In genomic region chr1:21766210-21766609, GRCh38 we compare ENCODE assay signal across 23 cellular contexts. TPM values are rescaled to one million over a fixed set of nuclear protein-coding genes. Genes with fewer than 3 reads are reported as not detected.
DNase-seq lines count a peak whose midpoint lies in the region; ATAC-seq and TF ChIP-seq lines count a peak whose summit lies in the region.
"Had no signal": no experiment of that assay in that cellular context is flagged by ENCODE, and none has a peak within 500 bp of the region (broad histone marks: within the 10 kb centered on the region; RNA-seq: fewer than 3 reads in every experiment).

No MANE protein-coding gene starts in this region.

- DNase-seq in activated CD4-positive, alpha-beta T cell treated with anti-CD3 and anti-CD28 coated beads, Interleukin-2, amount 10 ng/mL, durations not matched to agents 24 days and 14 days = no peak
- DNase-seq in activated CD4-positive, alpha-beta T cell treated with anti-CD3 and anti-CD28 coated beads for 1 hour = no peak
- peak; percentile 26 for DNase-seq in GM10248 (ENCODE audit: extremely low spot score)
- no peak for DNase-seq in activated T-cell treated with anti-CD3 and anti-CD28 coated beads, Interleukin-2, amount 50 U/mL, for 72 hours
- DNase-seq in natural killer cell treated with Interleukin-12 subunit alpha and Interleukin-12 subunit beta and Interleukin-15 and Interleukin-18, amount 100 ng/mL, for 72 hours (ENCODE audit: low spot score) = no peak
- no peak for DNase-seq in AG08395 (ENCODE audit: low spot score)
- DNase-seq: activated naive CD4-positive, alpha-beta T cell treated with Interleukin-2 at 50 U/mL for 16 hours; GM23248; MV-4-11; NCI-H187; NCI-H226; retina; SIG-M5; spleen; stimulated activated CD4-positive, alpha-beta T cell treated with anti-CD3 and anti-CD28 coated beads, Interleukin-4, amount 100 ng/mL, for 24 hours; T-helper 1 cell had no signal

- POLR2A ChIA-PET in GM10248 (lab: Yijun Ruan, JAX) = interaction anchor here (1.0 kb wide), 1 partner anchor 15 kb away, joined by 4 read pairs; no protein-coding TSS in a partner anchor

- H3K27me3 Mint-ChIP-seq in activated CD4-positive, alpha-beta T cell treated with anti-CD3 and anti-CD28 coated beads, Interleukin-2, amount 10 ng/mL, durations not matched to agents 24 days and 14 days = no peaks in the 10 kb centered on the region
- H3K27me3 Mint-ChIP-seq in activated T-cell treated with anti-CD3 and anti-CD28 coated beads, Interleukin-2, amount 50 U/mL, for 72 hours (ENCODE audit: low read depth) = no peaks in the 10 kb centered on the region
- H3K27me3 Mint-ChIP-seq in natural killer cell treated with Interleukin-12 subunit alpha and Interleukin-12 subunit beta and Interleukin-15 and Interleukin-18, amount 100 ng/mL, for 72 hours = no peaks in the 10 kb centered on the region

- peaks cover 38% of the 10 kb centered on the region for H3K4me1 Mint-ChIP-seq in activated CD4-positive, alpha-beta T cell treated with anti-CD3 and anti-CD28 coated beads, Interleukin-2, amount 10 ng/mL, durations not matched to agents 24 days and 14 days
- H3K4me1 Mint-ChIP-seq in activated T-cell treated with anti-CD3 and anti-CD28 coated beads, Interleukin-2, amount 50 U/mL, for 72 hours (ENCODE audit: low read depth) = peaks cover 81% of the 10 kb centered on the region
- H3K4me1 Mint-ChIP-seq in natural killer cell treated with Interleukin-12 subunit alpha and Interleukin-12 subunit beta and Interleukin-15 and Interleukin-18, amount 100 ng/mL, for 72 hours (ENCODE audit: low read depth in 2 of 2) = peaks cover 45 to 60% of the 10 kb centered on the region in 2 donors

- peak overlapping the region; percentile 63 for H3K27ac Mint-ChIP-seq in activated CD4-positive, alpha-beta T cell treated with anti-CD3 and anti-CD28 coated beads, Interleukin-2, amount 10 ng/mL, durations not matched to agents 24 days and 14 days
- H3K27ac Mint-ChIP-seq in activated T-cell treated with anti-CD3 and anti-CD28 coated beads, Interleukin-2, amount 50 U/mL, for 72 hours = peak overlapping the region; percentile 89
- H3K27ac Mint-ChIP-seq in natural killer cell treated with Interleukin-12 subunit alpha and Interleukin-12 subunit beta and Interleukin-15 and Interleukin-18, amount 100 ng/mL, for 72 hours = peak overlapping the region; percentile 7 to 70

- H3K9me3 Mint-ChIP-seq in activated CD4-positive, alpha-beta T cell treated with anti-CD3 and anti-CD28 coated beads, Interleukin-2, amount 10 ng/mL, durations not matched to agents 24 days and 14 days = no peaks in the 10 kb centered on the region
- H3K9me3 Mint-ChIP-seq in activated T-cell treated with anti-CD3 and anti-CD28 coated beads, Interleukin-2, amount 50 U/mL, for 72 hours = no peaks in the 10 kb centered on the region
- H3K9me3 Mint-ChIP-seq in natural killer cell treated with Interleukin-12 subunit alpha and Interleukin-12 subunit beta and Interleukin-15 and Interleukin-18, amount 100 ng/mL, for 72 hours = peaks cover 4% of the 10 kb centered on the region

- H3K36me3 Mint-ChIP-seq in activated CD4-positive, alpha-beta T cell treated with anti-CD3 and anti-CD28 coated beads, Interleukin-2, amount 10 ng/mL, durations not matched to agents 24 days and 14 days (ENCODE audit: low read depth) = peaks cover 13% of the 10 kb centered on the region
- peaks cover 6 to 8% of the 10 kb centered on the region in 2 donors for H3K36me3 Mint-ChIP-seq in activated T-cell treated with anti-CD3 and anti-CD28 coated beads, Interleukin-2, amount 50 U/mL, for 72 hours (ENCODE audit: insufficient read depth in 2 of 2)
- peaks cover 5% of the 10 kb centered on the region for H3K36me3 Mint-ChIP-seq in natural killer cell treated with Interleukin-12 subunit alpha and Interleukin-12 subunit beta and Interleukin-15 and Interleukin-18, amount 100 ng/mL, for 72 hours

- no peak for TF ChIP-seq CTCF in GM10248 (IDR thresholded peaks at IDR 0.05; ENCODE audit: control extremely low read depth, extremely low read depth, low read depth, missing control alignments)

- H3K4me3 Mint-ChIP-seq in activated CD4-positive, alpha-beta T cell treated with anti-CD3 and anti-CD28 coated beads, Interleukin-2, amount 10 ng/mL, durations not matched to agents 24 days and 14 days = no peak overlapping the region
- peak overlapping the region; percentile 32 to 76 for H3K4me3 Mint-ChIP-seq in activated T-cell treated with anti-CD3 and anti-CD28 coated beads, Interleukin-2, amount 50 U/mL, for 72 hours
- no peak overlapping the region for H3K4me3 Mint-ChIP-seq in natural killer cell treated with Interleukin-12 subunit alpha and Interleukin-12 subunit beta and Interleukin-15 and Interleukin-18, amount 100 ng/mL, for 72 hours

- ATAC-seq in activated T-cell treated with anti-CD3 and anti-CD28 coated beads, Interleukin-2, amount 50 U/mL, for 72 hours (replicated peaks in 1 of 2) = peak; percentile 79 to 81
- ATAC-seq in natural killer cell treated with Interleukin-12 subunit alpha and Interleukin-12 subunit beta and Interleukin-15 and Interleukin-18, amount 100 ng/mL, for 72 hours = no peak
- ATAC-seq in GM19395 (IDR thresholded peaks at IDR 0.05; ENCODE audit: unreplicated experiment) (no peak), GM21737 (IDR thresholded peaks at IDR 0.05; ENCODE audit: unreplicated experiment) (no peak)

- CTCF ChIA-PET in GM10248 (lab: Yijun Ruan, JAX) = interaction anchor here (2.5 to 4.2 kb wide), 2 partner anchors 10 to 15 kb away, joined by 8 to 19 read pairs; no protein-coding TSS in a partner anchor

- intact Hi-C loops in activated CD4-positive, alpha-beta T cell treated with anti-CD3 and anti-CD28 coated beads, Interleukin-2, amount 10 ng/mL, durations not matched to agents 24 days and 14 days (cut with micrococcal nuclease) = loop anchor here (1.0 kb wide), 1 partner anchor 13 kb away; no protein-coding TSS in a partner anchor

RNA-seq across cellular contexts. Expression of gene USP48, which starts 16.7 kb away (rescaled TPM):
- total RNA-seq in activated CD4-positive, alpha-beta T cell treated with anti-CD3 and anti-CD28 coated beads, Interleukin-2, amount 10 ng/mL, durations not matched to agents 24 days and 14 days = 92.0 and 92.7 TPM in 2 replicates
- 100 to 1,000 TPM; 129 to 143 TPM for total RNA-seq in activated T-cell treated with anti-CD3 and anti-CD28 coated beads, Interleukin-2, amount 50 U/mL, for 72 hours
- total RNA-seq in natural killer cell treated with Interleukin-12 subunit alpha and Interleukin-12 subunit beta and Interleukin-15 and Interleukin-18, amount 100 ng/mL, for 72 hours = 100 to 1,000 TPM in 1 of 2 donors, 10 to 100 TPM in 1; 72.8 to 130 TPM

RNA-seq across cellular contexts. Expression of gene LDLRAD2, which starts 45.9 kb away (rescaled TPM):
- 0.05 TPM in 1 of 2 replicates, not detected in the other for total RNA-seq in activated CD4-positive, alpha-beta T cell treated with anti-CD3 and anti-CD28 coated beads, Interleukin-2, amount 10 ng/mL, durations not matched to agents 24 days and 14 days
- under 1 TPM; 0.05 to 0.07 TPM for total RNA-seq in activated T-cell treated with anti-CD3 and anti-CD28 coated beads, Interleukin-2, amount 50 U/mL, for 72 hours
- total RNA-seq in natural killer cell treated with Interleukin-12 subunit alpha and Interleukin-12 subunit beta and Interleukin-15 and Interleukin-18, amount 100 ng/mL, for 72 hours = not detected
- total RNA-seq: glomerular endothelial cell, GM23248, kidney epithelial cell, myocyte, osteoblast, vagina had no signal

Comparison
In these comparisons a context has a peak if more than half of its experiments do, and no peak if none do; other contexts are left out.
1. H3K27ac Mint-ChIP-seq: peak in every context shown above with its lines; median percentile 89 in activated T-cell treated with anti-CD3 and anti-CD28 coated beads, Interleukin-2, amount 50 U/mL, for 72 hours; 63 in activated CD4-positive, alpha-beta T cell treated with anti-CD3 and anti-CD28 coated beads, Interleukin-2, amount 10 ng/mL, durations not matched to agents 24 days and 14 days; 38 in natural killer cell treated with Interleukin-12 subunit alpha and Interleukin-12 subunit beta and Interleukin-15 and Interleukin-18, amount 100 ng/mL, for 72 hours.
2. H3K4me3 Mint-ChIP-seq: peak in activated T-cell treated with anti-CD3 and anti-CD28 coated beads, Interleukin-2, amount 50 U/mL, for 72 hours (2 of 2); none in activated CD4-positive, alpha-beta T cell treated with anti-CD3 and anti-CD28 coated beads, Interleukin-2, amount 10 ng/mL, durations not matched to agents 24 days and 14 days (single experiment) and natural killer cell treated with Interleukin-12 subunit alpha and Interleukin-12 subunit beta and Interleukin-15 and Interleukin-18, amount 100 ng/mL, for 72 hours (single experiment).
3. ATAC-seq: peak in activated T-cell treated with anti-CD3 and anti-CD28 coated beads, Interleukin-2, amount 50 U/mL, for 72 hours (2 of 2); none in natural killer cell treated with Interleukin-12 subunit alpha and Interleukin-12 subunit beta and Interleukin-15 and Interleukin-18, amount 100 ng/mL, for 72 hours (0 of 2), GM19395 (single experiment) and GM21737 (single experiment).